ENCODE assay signal across 11 cellular contexts in the genomic region with DNA sequence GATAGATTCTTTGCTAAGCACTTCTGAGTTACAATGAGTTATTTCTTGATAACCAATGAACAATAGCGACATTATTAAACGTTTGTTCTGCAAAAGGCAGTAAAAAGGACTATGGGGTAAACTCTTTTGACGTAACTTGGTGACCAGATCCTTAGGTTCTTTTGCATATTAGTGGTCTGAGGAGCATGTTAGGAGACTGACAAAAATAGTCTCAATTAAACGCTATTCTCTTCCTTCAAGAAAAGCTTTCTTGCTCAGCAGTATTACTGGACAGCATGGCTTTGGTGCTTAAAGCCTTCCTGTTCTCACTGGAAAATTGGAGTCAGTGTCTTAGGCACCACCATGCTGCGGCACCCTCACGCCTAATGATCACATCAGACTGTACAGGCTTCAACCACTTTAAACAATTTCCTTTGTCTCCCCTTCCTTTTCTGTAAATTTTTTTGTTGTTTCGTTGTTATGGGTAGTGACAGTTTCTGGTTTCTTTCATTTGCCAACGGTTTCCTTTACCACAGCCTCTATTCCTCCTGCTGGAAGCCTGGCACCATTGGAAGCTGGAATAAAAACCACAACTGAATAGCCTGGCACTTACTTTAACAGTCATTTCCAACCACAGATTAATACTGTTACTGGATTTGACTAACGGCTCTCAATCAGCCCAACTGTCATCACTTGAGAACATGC. TPM values are rescaled to one million over a fixed set of nuclear protein-coding genes. Genes with fewer than 3 reads are reported as not detected.
DNase-seq lines count a peak whose midpoint lies in the region; ATAC-seq and TF ChIP-seq lines count a peak whose summit lies in the region.
"Had no signal": no experiment of that assay in that cellular context is flagged by ENCODE, and none has a peak within 500 bp of the region (broad histone marks: within the 10 kb centered on the region; RNA-seq: fewer than 3 reads in every experiment).

No MANE protein-coding gene starts in this region.

- no peaks in the 10 kb centered on the region for H3K27me3 ChIP-seq in esophagus muscularis mucosa

- H3K9me3 Mint-ChIP-seq in stimulated activated naive CD8-positive, alpha-beta T cell treated with anti-CD3 and anti-CD28 coated beads, Interleukin-15, Interleukin-2, amounts not matched to agents 100 ng/mL and 50 ng/mL, for 24 hours: no peaks in the 10 kb centered on the region
- H3K9me3 Mint-ChIP-seq: CD14-positive monocyte, nephron had no signal

- peaks cover 49% of the 10 kb centered on the region for H3K36me3 Mint-ChIP-seq in stimulated activated naive CD8-positive, alpha-beta T cell treated with anti-CD3 and anti-CD28 coated beads, Interleukin-15, Interleukin-2, amounts not matched to agents 100 ng/mL and 50 ng/mL, for 24 hours (ENCODE audit: low read depth)
- H3K36me3 Mint-ChIP-seq: CD14-positive monocyte had no signal

- no peak for TF ChIP-seq POLR2A in esophagus muscularis mucosa (IDR thresholded peaks at IDR 0.05; ENCODE audit: low read depth)

- intact Hi-C loops in esophagus muscularis mucosa (cut with DNase I): no loop called here

- no peak overlapping the region for H3K4me3 ChIP-seq in esophagus muscularis mucosa

- no peaks in the 10 kb centered on the region for H3K9me3 ChIP-seq in esophagus muscularis mucosa

- peaks cover 98% of the 10 kb centered on the region for H3K4me1 Mint-ChIP-seq in stimulated activated naive CD8-positive, alpha-beta T cell treated with anti-CD3 and anti-CD28 coated beads, Interleukin-15, Interleukin-2, amounts not matched to agents 100 ng/mL and 50 ng/mL, for 24 hours (ENCODE audit: low read depth)

- WGBS in esophagus muscularis mucosa: 76% methylated on average over 9 of the region's 9 CpGs

- H3K27ac Mint-ChIP-seq in stimulated activated naive CD8-positive, alpha-beta T cell treated with anti-CD3 and anti-CD28 coated beads, Interleukin-15, Interleukin-2, amounts not matched to agents 100 ng/mL and 50 ng/mL, for 24 hours: peak overlapping the region; percentile 98
- H3K27ac Mint-ChIP-seq: nephron had no signal

- no peaks in the 10 kb centered on the region for H3K27me3 Mint-ChIP-seq in stimulated activated naive CD8-positive, alpha-beta T cell treated with anti-CD3 and anti-CD28 coated beads, Interleukin-15, Interleukin-2, amounts not matched to agents 100 ng/mL and 50 ng/mL, for 24 hours

- H3K27ac ChIP-seq in esophagus muscularis mucosa (replicated peaks in 1 of 4): no peak overlapping the region

- no peak for ATAC-seq in HG02798 (IDR thresholded peaks at IDR 0.05; ENCODE audit: poor library complexity, unreplicated experiment)

- TF ChIP-seq EP300 in esophagus muscularis mucosa (IDR thresholded peaks at IDR 0.05): no peak

- no peaks in the 10 kb centered on the region for H3K36me3 ChIP-seq in esophagus muscularis mucosa

- no peak for TF ChIP-seq CTCF in esophagus muscularis mucosa (IDR thresholded peaks at IDR 0.05)

- peaks cover 20 to 29% (median 26%) of the 10 kb centered on the region in 4 donors for H3K4me1 ChIP-seq in esophagus muscularis mucosa

- DNase-seq in stimulated activated CD4-positive, alpha-beta T cell treated with anti-CD3 and anti-CD28 coated beads, Interleukin-15, amount 100 ng/mL, for 24 hours: peak; percentile 55
- no peak for DNase-seq in stimulated activated CD4-positive, alpha-beta T cell treated with anti-CD3 and anti-CD28 coated beads, Interleukin-4, amount 100 ng/mL, for 1 hour
- peak; percentile 82 for DNase-seq in RPMI7951 (ENCODE audit: low read depth)
- DNase-seq in astrocyte of the hippocampus (ENCODE audit: low read depth, low spot score): peak; percentile 75
- no peak for DNase-seq in esophagus muscularis mucosa (ENCODE audit: extremely low spot score)
- no peak for DNase-seq in activated CD4-positive, CD25-positive, alpha-beta regulatory T cell (lab: John Stamatoyannopoulos, UW)
- DNase-seq: NCI-H345 had no signal

- peak overlapping the region; percentile 58 for H3K4me3 Mint-ChIP-seq in stimulated activated naive CD8-positive, alpha-beta T cell treated with anti-CD3 and anti-CD28 coated beads, Interleukin-15, Interleukin-2, amounts not matched to agents 100 ng/mL and 50 ng/mL, for 24 hours
- H3K4me3 Mint-ChIP-seq: nephron had no signal

RNA-seq across cellular contexts. Expression of a gene that starts 49.2 kb away (rescaled TPM):
- 13.4 and 13.5 TPM in 2 replicates for total RNA-seq in RPMI7951 (2014; rRNA removed; shearing (Covaris generic))
- 10 to 100 TPM; 15.7 to 22.0 (median 19.2) TPM for total RNA-seq in esophagus muscularis mucosa

Comparison
In these comparisons a context has a peak if more than half of its experiments do, and no peak if none do; other contexts are left out.
1. DNase-seq: peak in stimulated activated CD4-positive, alpha-beta T cell treated with anti-CD3 and anti-CD28 coated beads, Interleukin-15, amount 100 ng/mL, for 24 hours (single experiment), RPMI7951 (single experiment) and astrocyte of the hippocampus (single experiment); none in stimulated activated CD4-positive, alpha-beta T cell treated with anti-CD3 and anti-CD28 coated beads, Interleukin-4, amount 100 ng/mL, for 1 hour (single experiment), esophagus muscularis mucosa (single experiment) and activated CD4-positive, CD25-positive, alpha-beta regulatory T cell (0 of 4).